In the genomic region with DNA sequence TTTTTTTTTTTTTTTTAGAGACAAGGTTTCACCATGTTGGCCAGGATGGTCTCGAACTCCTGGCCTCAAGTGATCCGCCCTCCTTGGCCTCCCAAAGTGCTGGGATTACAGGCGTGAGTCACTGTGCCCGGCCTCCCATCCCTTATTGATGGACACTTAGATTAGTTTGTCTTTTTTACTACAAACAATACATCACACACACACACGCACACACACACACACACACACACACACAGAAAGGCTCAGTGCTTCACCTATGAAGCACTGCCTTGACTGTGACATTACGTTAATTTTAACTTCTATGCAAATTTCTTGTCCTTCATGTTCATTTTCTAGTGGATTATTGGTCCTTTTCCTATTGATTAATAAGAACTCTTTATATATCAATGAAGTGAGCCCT, we compare ENCODE assay signal across 1 cellular context. TPM values are rescaled to one million over a fixed set of nuclear protein-coding genes. Genes with fewer than 3 reads are reported as not detected.
"Had no signal": no experiment of that assay in that cellular context is flagged by ENCODE, and none has a peak within 500 bp of the region (broad histone marks: within the 10 kb centered on the region; RNA-seq: fewer than 3 reads in every experiment).

No MANE protein-coding gene starts in this region.

RNA-seq across cellular contexts. Expression of a gene that starts 44.8 kb away (rescaled TPM):
- total RNA-seq: SJCRH30 had no signal
